Comparison of ENCODE assay signal across 8 cellular contexts in the genomic region with DNA sequence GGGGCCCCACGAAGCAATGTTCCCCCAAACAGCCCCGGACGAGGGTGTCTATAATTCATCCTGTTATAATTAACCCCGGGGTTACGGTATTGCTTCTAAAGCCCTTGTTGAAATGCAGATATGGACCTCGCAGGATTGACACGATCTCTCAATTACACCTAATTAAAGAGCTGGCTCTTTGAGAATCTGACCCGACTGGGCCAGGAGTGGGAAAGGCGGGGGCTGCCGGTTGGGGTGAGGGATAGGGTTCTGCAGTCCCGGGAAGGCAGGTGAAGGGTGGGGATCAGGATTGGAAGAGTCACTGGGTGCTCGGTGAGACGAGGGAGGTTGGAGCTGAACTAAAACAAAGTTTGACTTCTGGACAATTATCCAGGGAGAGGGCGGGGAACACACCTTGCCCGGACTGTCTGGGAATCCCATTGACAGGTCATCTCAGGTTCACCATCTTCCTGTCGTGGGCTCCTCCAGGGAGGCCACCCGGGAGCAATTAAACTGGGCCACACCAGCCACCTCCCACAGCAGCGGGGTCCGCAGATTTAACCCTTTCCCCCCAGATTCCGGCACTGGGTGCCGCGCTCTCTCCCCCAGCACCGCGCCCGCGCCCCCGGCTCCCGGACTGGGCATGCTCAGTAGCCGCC. TPM values are rescaled to one million over a fixed set of nuclear protein-coding genes. Genes with fewer than 3 reads are reported as not detected.
DNase-seq lines count a peak whose midpoint lies in the region; ATAC-seq and FAIRE-seq lines count a peak whose summit lies in the region.

No MANE protein-coding gene starts in this region.

- H3K36me3 ChIP-seq in mesodermal cell (ENCODE audit: control insufficient read depth, insufficient read depth, low read length) = no peaks in the 10 kb centered on the region

- 0 to 1% methylated on average over 24 to 26 of the region's 29 CpGs for WGBS in mesodermal cell (ENCODE audit: insufficient coverage in 2 of 2), 2 experiments

- DNase-seq in Daoy (ENCODE audit: low read depth) (peak; percentile 4), HuH-7 (ENCODE audit: low spot score) (peak; percentile 32), caudate nucleus (lab: John Stamatoyannopoulos, UW) (peak in 4 of 61 donors; percentile 4 to 71 (median 30)), DMS79 (lab: John Stamatoyannopoulos, UW) (no peak), urothelium cell line (ENCODE audit: low spot score) (no peak), GM03348 (ENCODE audit: low spot score) (no peak)

- H3K4me1 ChIP-seq in mesodermal cell (ENCODE audit: control insufficient read depth, insufficient read depth, low read length, poor library complexity, severe bottlenecking) = no peaks in the 10 kb centered on the region

- no peaks in the 10 kb centered on the region for H3K9me3 ChIP-seq in mesodermal cell (ENCODE audit: control insufficient read depth, low read length)

- H3K27ac ChIP-seq in caudate nucleus (ENCODE audit: low read depth, low read length) (peak overlapping the region; percentile 44), mesodermal cell (ENCODE audit: low read depth, low read length, severe bottlenecking) (no peak overlapping the region)

- FAIRE-seq in urothelium cell line (lab: Jason Lieb, UNC) = no peak

- H3K4me3 ChIP-seq in mesodermal cell (ENCODE audit: extremely low read depth, insufficient read depth, low read length, poor library complexity, severe bottlenecking) = peak overlapping the region; percentile 53

- no peak for ATAC-seq in HG03432 (IDR thresholded peaks at IDR 0.05; ENCODE audit: unreplicated experiment)

RNA-seq across cellular contexts. Expression of a gene that starts 0.4 kb away (rescaled TPM):
- total RNA-seq in Daoy (2014; rRNA removed; shearing (Covaris generic)) = 1.0 and 2.6 TPM in 2 replicates
- 0.85 TPM for polyA plus RNA-seq in mesodermal cell (2013, experiment 1 of 2)
- polyA plus RNA-seq in mesodermal cell (2013, experiment 2 of 2) = 0.61 TPM

RNA-seq across cellular contexts. Expression of a gene that starts 25.0 kb away (rescaled TPM):
- total RNA-seq in Daoy (2014; rRNA removed; shearing (Covaris generic)) = 13.6 and 17.7 TPM in 2 replicates
- 3.7 TPM for polyA plus RNA-seq in mesodermal cell (2013, experiment 1 of 2)
- polyA plus RNA-seq in mesodermal cell (2013, experiment 2 of 2) = 4.9 TPM

Comparison
In these comparisons a context has a peak if more than half of its experiments do, and no peak if none do; other contexts are left out.
1. DNase-seq: peak in Daoy (single experiment) and HuH-7 (single experiment); none in DMS79 (single experiment), urothelium cell line (single experiment) and GM03348 (single experiment).